In genomic region chr14:65419593-65420252, GRCh38 we compare ENCODE assay signal across 14 cellular contexts.
"Had no signal": no experiment of that assay in that cellular context is flagged by ENCODE, and none has a peak within 500 bp of the region (broad histone marks: within the 10 kb centered on the region; RNA-seq: fewer than 3 reads in every experiment).

No MANE protein-coding gene starts in this region.

- H3K9me3 Mint-ChIP-seq: activated T-cell treated with anti-CD3 and anti-CD28 coated beads, Interleukin-2, amount 50 U/mL, for 72 hours; nephron; type B pancreatic cell had no signal

- ATAC-seq: activated CD4-positive, CD25-positive, alpha-beta regulatory T cell treated with anti-CD3 and anti-CD28 coated beads, Interleukin-2, amount 50 U/mL, for 24 hours; activated T-cell treated with anti-CD3 and anti-CD28 coated beads, Interleukin-2, amount 50 U/mL, for 72 hours; left colon; sciatic nerve had no signal

- H3K27ac ChIP-seq: cardiac muscle cell, prostate gland had no signal

- H3K9me3 ChIP-seq: prostate gland had no signal

- H3K27me3 ChIP-seq: cardiac muscle cell had no signal

- H3K36me3 ChIP-seq: cardiac muscle cell, prostate gland had no signal

- DNase-seq: activated CD4-positive, alpha-beta T cell treated with anti-CD3 and anti-CD28 coated beads, Interleukin-2, amount 50 U/mL, for 48 hours; activated naive CD4-positive, alpha-beta T cell; activated T-cell treated with anti-CD3 and anti-CD28 coated beads, Interleukin-2, amount 50 U/mL, for 72 hours; foreskin melanocyte; head of caudate nucleus; left colon; stimulated activated CD4-positive, alpha-beta T cell treated with anti-CD3 and anti-CD28 coated beads, Interleukin-12 subunit alpha, Interleukin-12 subunit beta, amount 100 ng/mL, for 4 hours; stimulated activated naive CD4-positive, alpha-beta T cell had no signal

- H3K4me1 ChIP-seq: prostate gland had no signal

- H3K4me3 ChIP-seq: cardiac muscle cell, prostate gland had no signal

- H3K27me3 Mint-ChIP-seq: type B pancreatic cell had no signal

- H3K27ac Mint-ChIP-seq: activated T-cell treated with anti-CD3 and anti-CD28 coated beads, Interleukin-2, amount 50 U/mL, for 72 hours; nephron; type B pancreatic cell had no signal

- H3K4me3 Mint-ChIP-seq: activated T-cell treated with anti-CD3 and anti-CD28 coated beads, Interleukin-2, amount 50 U/mL, for 72 hours; nephron; type B pancreatic cell had no signal
